In the genomic region with DNA sequence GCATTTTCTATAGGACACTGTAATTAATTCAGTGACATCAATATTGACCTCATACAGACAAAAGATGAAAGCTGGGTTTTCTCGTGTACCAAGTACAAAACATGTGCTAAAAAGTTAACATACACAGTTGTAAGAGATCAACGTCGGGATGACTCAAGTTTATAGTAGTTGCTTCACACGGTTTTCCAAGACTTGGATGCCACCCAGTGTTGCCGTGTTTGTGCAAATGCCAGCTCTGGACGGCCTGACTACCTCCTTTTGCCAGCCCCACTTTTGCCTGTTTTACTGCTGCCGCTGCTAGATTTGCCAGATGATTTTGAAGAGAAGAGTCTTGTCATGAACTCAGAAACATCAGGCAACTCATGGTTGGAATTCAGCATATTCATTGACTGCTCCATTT, we compare ENCODE assay signal across 17 cellular contexts. TPM values are rescaled to one million over a fixed set of nuclear protein-coding genes. Genes with fewer than 3 reads are reported as not detected.
A peak's percentile ranks its signal among the peaks of the same experiment; 100 is the strongest.
DNase-seq lines count a peak whose midpoint lies in the region; ATAC-seq and TF ChIP-seq lines count a peak whose summit lies in the region.
"Had no signal": no experiment of that assay in that cellular context is flagged by ENCODE, and none has a peak within 500 bp of the region (broad histone marks: within the 10 kb centered on the region; RNA-seq: fewer than 3 reads in every experiment).

No MANE protein-coding gene starts in this region.

- no peaks in the 10 kb centered on the region for H3K9me3 Mint-ChIP-seq in activated CD4-positive, alpha-beta T cell treated with anti-CD3 and anti-CD28 coated beads, Interleukin-2, amount 10 ng/mL, durations not matched to agents 24 days and 14 days
- H3K9me3 Mint-ChIP-seq in WTC11: no peaks in the 10 kb centered on the region
- H3K9me3 Mint-ChIP-seq: activated T-helper 1 cell treated with anti-CD3 and anti-CD28 coated beads, Interleukin-12 subunit alpha, Interleukin-12 subunit beta, Interleukin-2, Interleukin-4 antibody, amounts not matched to agents 30 ng/mL and 10 ng/mL and 1 ng/mL, durations not matched to agents 14 hours and 24 hours and 36 hours; T-helper 1 cell treated with Interleukin-12 subunit alpha and Interleukin-12 subunit beta and Interleukin-4 antibody, amounts not matched to agents 30 μg/mL and 1 μg/mL, for 36 hours had no signal

- H3K27me3 Mint-ChIP-seq in activated CD4-positive, alpha-beta T cell treated with anti-CD3 and anti-CD28 coated beads, Interleukin-2, amount 10 ng/mL, durations not matched to agents 24 days and 14 days: no peaks in the 10 kb centered on the region
- H3K27me3 Mint-ChIP-seq in WTC11 (ENCODE audit: low read depth): no peaks in the 10 kb centered on the region
- H3K27me3 Mint-ChIP-seq: activated CD4-positive, alpha-beta T cell treated with anti-CD3 and anti-CD28 coated beads for 36 hours had no signal

- intact Hi-C loops in activated CD4-positive, alpha-beta T cell treated with anti-CD3 and anti-CD28 coated beads, Interleukin-2, amount 10 ng/mL, durations not matched to agents 24 days and 14 days (cut with micrococcal nuclease): no loop called here

- H3K79me2 ChIP-seq in osteoblast (ENCODE audit: insufficient read depth, low read length): peaks cover 3% of the 10 kb centered on the region

- peaks cover 38% of the 10 kb centered on the region for H3K36me3 ChIP-seq in osteoblast (ENCODE audit: insufficient read depth, low read length)

- H3K36me3 Mint-ChIP-seq in activated CD4-positive, alpha-beta T cell treated with anti-CD3 and anti-CD28 coated beads, Interleukin-2, amount 10 ng/mL, durations not matched to agents 24 days and 14 days (ENCODE audit: low read depth): peaks cover 33% of the 10 kb centered on the region
- peaks cover 20% of the 10 kb centered on the region for H3K36me3 Mint-ChIP-seq in WTC11

- ATAC-seq in HG03097 (IDR thresholded peaks at IDR 0.05; ENCODE audit: low FRiP score, unreplicated experiment): no peak
- ATAC-seq in WTC11: no peak
- ATAC-seq in GM21737 (IDR thresholded peaks at IDR 0.05; ENCODE audit: unreplicated experiment): no peak
- ATAC-seq: activated CD4-positive, alpha-beta T cell treated with anti-CD3 and anti-CD28 coated beads for 36 hours; body of pancreas; Panc1 had no signal

- no peak overlapping the region for H3K4me2 ChIP-seq in osteoblast (ENCODE audit: insufficient read depth, low read length)

- H3K9me3 ChIP-seq in osteoblast (ENCODE audit: low read depth, low read length): no peaks in the 10 kb centered on the region
- H3K9me3 ChIP-seq: body of pancreas had no signal

- peak; percentile 54 for DNase-seq in ELR (ENCODE audit: low read depth)
- DNase-seq in NCI-H460 (ENCODE audit: extremely low read depth, low read depth): peak; percentile 18
- DNase-seq in fibroblast of mammary gland (ENCODE audit: low read depth): peak; percentile 84
- DNase-seq in osteoblast (ENCODE audit: insufficient read length, low spot score, missing footprints): peak; percentile 49
- no peak for DNase-seq in activated CD4-positive, alpha-beta T cell treated with anti-CD3 and anti-CD28 coated beads, Interleukin-2, amount 10 ng/mL, durations not matched to agents 24 days and 14 days
- no peak for DNase-seq in WTC11 (ENCODE audit: low spot score)
- DNase-seq: activated CD4-positive, alpha-beta T cell treated with anti-CD3 and anti-CD28 coated beads for 36 hours; body of pancreas; COR-L47; effector CD8-positive, alpha-beta T cell; NCI-H1436 treated with DMSO at 0.1 percent for 48 hours; NCI-H510A treated with DMSO at 0.1 percent for 48 hours had no signal

- H4K20me1 ChIP-seq in osteoblast (ENCODE audit: insufficient read depth, low read length): no peaks in the 10 kb centered on the region

- H3K4me3 Mint-ChIP-seq in activated CD4-positive, alpha-beta T cell treated with anti-CD3 and anti-CD28 coated beads, Interleukin-2, amount 10 ng/mL, durations not matched to agents 24 days and 14 days: no peak overlapping the region
- no peak overlapping the region for H3K4me3 Mint-ChIP-seq in WTC11
- H3K4me3 Mint-ChIP-seq: activated CD4-positive, alpha-beta T cell treated with anti-CD3 and anti-CD28 coated beads for 36 hours; activated T-helper 1 cell treated with anti-CD3 and anti-CD28 coated beads, Interleukin-12 subunit alpha, Interleukin-12 subunit beta, Interleukin-2, Interleukin-4 antibody, amounts not matched to agents 30 ng/mL and 10 ng/mL and 1 ng/mL, durations not matched to agents 14 hours and 24 hours and 36 hours; T-helper 1 cell treated with Interleukin-12 subunit alpha and Interleukin-12 subunit beta and Interleukin-4 antibody, amounts not matched to agents 30 μg/mL and 1 μg/mL, for 36 hours had no signal

- H3K4me1 Mint-ChIP-seq in activated CD4-positive, alpha-beta T cell treated with anti-CD3 and anti-CD28 coated beads, Interleukin-2, amount 10 ng/mL, durations not matched to agents 24 days and 14 days: no peaks in the 10 kb centered on the region
- no peaks in the 10 kb centered on the region for H3K4me1 Mint-ChIP-seq in WTC11
- H3K4me1 Mint-ChIP-seq: activated CD4-positive, alpha-beta T cell treated with anti-CD3 and anti-CD28 coated beads for 36 hours had no signal

- POLR2A ChIA-PET in WTC11 (lab: Charles Lee): no interaction called here

- H3K4me3 ChIP-seq in fibroblast of mammary gland (ENCODE audit: control insufficient read depth, low read depth, low read length) (no peak overlapping the region), osteoblast (ENCODE audit: insufficient read depth, low read length) (no peak overlapping the region)
- H3K4me3 ChIP-seq: body of pancreas had no signal

- TF ChIP-seq CTCF in fibroblast of mammary gland (conservative IDR thresholded peaks at IDR 0.05; ENCODE audit: control insufficient read depth, insufficient read depth, low read depth, low read length): no peak
- TF ChIP-seq CTCF in osteoblast (IDR thresholded peaks at IDR 0.05; ENCODE audit: extremely low read depth, low read depth, low read length): no peak
- TF ChIP-seq CTCF in WTC11 (IDR thresholded peaks at IDR 0.05): no peak

- CTCF ChIA-PET in WTC11 (lab: Charles Lee): no interaction called here

- peak overlapping the region; percentile 45 for H3K27ac ChIP-seq in osteoblast (ENCODE audit: low read depth, low read length)
- H3K27ac ChIP-seq: body of pancreas had no signal

- H2AFZ ChIP-seq in osteoblast (ENCODE audit: low read length): no peak overlapping the region

- no peaks in the 10 kb centered on the region for H3K4me1 ChIP-seq in osteoblast (ENCODE audit: insufficient read depth, low read length)
- H3K4me1 ChIP-seq: body of pancreas had no signal

- no peaks in the 10 kb centered on the region for H3K27me3 ChIP-seq in osteoblast (ENCODE audit: insufficient read depth, low read length)
- H3K27me3 ChIP-seq: body of pancreas had no signal

- no peak overlapping the region for H3K27ac Mint-ChIP-seq in activated CD4-positive, alpha-beta T cell treated with anti-CD3 and anti-CD28 coated beads, Interleukin-2, amount 10 ng/mL, durations not matched to agents 24 days and 14 days
- H3K27ac Mint-ChIP-seq in WTC11: no peak overlapping the region
- H3K27ac Mint-ChIP-seq: activated CD4-positive, alpha-beta T cell treated with anti-CD3 and anti-CD28 coated beads for 36 hours; activated T-helper 1 cell treated with anti-CD3 and anti-CD28 coated beads, Interleukin-12 subunit alpha, Interleukin-12 subunit beta, Interleukin-2, Interleukin-4 antibody, amounts not matched to agents 30 ng/mL and 10 ng/mL and 1 ng/mL, durations not matched to agents 14 hours and 24 hours and 36 hours; T-helper 1 cell treated with Interleukin-12 subunit alpha and Interleukin-12 subunit beta and Interleukin-4 antibody, amounts not matched to agents 30 μg/mL and 1 μg/mL, for 36 hours had no signal

TF ChIP-seq in WTC11, 78 proteins besides CTCF, POLR2A, EP300 and RAD21 (continues in another document):
- TF ChIP-seq, protein P1, sequence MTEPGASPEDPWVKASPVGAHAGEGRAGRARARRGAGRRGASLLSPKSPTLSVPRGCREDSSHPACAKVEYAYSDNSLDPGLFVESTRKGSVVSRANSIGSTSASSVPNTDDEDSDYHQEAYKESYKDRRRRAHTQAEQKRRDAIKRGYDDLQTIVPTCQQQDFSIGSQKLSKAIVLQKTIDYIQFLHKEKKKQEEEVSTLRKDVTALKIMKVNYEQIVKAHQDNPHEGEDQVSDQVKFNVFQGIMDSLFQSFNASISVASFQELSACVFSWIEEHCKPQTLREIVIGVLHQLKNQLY (CRISPR knock-in tag; IDR thresholded peaks at IDR 0.05): no peak
- TF ChIP-seq ZMAT4 (CRISPR knock-in tag; IDR thresholded peaks at IDR 0.05) (no peak), FOXK1 (CRISPR knock-in tag; IDR thresholded peaks at IDR 0.05) (no peak), SMAD3 (CRISPR knock-in tag; IDR thresholded peaks at IDR 0.05; ENCODE audit: borderline replicate concordance) (no peak), OVOL2 (CRISPR knock-in tag; IDR thresholded peaks at IDR 0.05; ENCODE audit: borderline replicate concordance) (no peak)

RNA-seq across cellular contexts. Expression of gene EMC7, which starts 17.6 kb away (rescaled TPM):
- total RNA-seq in NCI-H460 (2014; rRNA removed; shearing (Covaris generic)): 64.8 and 83.2 TPM in 2 replicates
- 42.8 and 59.5 TPM in 2 replicates for polyA plus RNA-seq in NCI-H460 (2014; cell fraction: nucleus; rRNA removed)
- total RNA-seq in osteoblast: 40.5 and 48.0 TPM in 2 replicates
- total RNA-seq in activated CD4-positive, alpha-beta T cell treated with anti-CD3 and anti-CD28 coated beads, Interleukin-2, amount 10 ng/mL, durations not matched to agents 24 days and 14 days: 70.9 and 75.8 TPM in 2 replicates
- 31.5 to 34.6 TPM (median 32.1 TPM) in 3 replicates for total RNA-seq in WTC11 (2021)

RNA-seq across cellular contexts. Expression of gene PGBD4, which starts 17.8 kb away (rescaled TPM):
- 2.0 and 2.6 TPM in 2 replicates for total RNA-seq in NCI-H460 (2014; rRNA removed; shearing (Covaris generic))
- polyA plus RNA-seq in NCI-H460 (2014; cell fraction: nucleus; rRNA removed): 5.0 and 5.7 TPM in 2 replicates
- total RNA-seq in osteoblast: 1.8 and 2.1 TPM in 2 replicates
- total RNA-seq in activated CD4-positive, alpha-beta T cell treated with anti-CD3 and anti-CD28 coated beads, Interleukin-2, amount 10 ng/mL, durations not matched to agents 24 days and 14 days: 3.7 and 4.0 TPM in 2 replicates
- 1.1 to 1.2 TPM (median 1.1 TPM) in 3 replicates for total RNA-seq in WTC11 (2021)

RNA-seq across cellular contexts. Expression of gene AVEN, which starts 45.1 kb away (rescaled TPM):
- 16.5 and 18.1 TPM in 2 replicates for total RNA-seq in NCI-H460 (2014; rRNA removed; shearing (Covaris generic))
- 3.0 and 5.9 TPM in 2 replicates for polyA plus RNA-seq in NCI-H460 (2014; cell fraction: nucleus; rRNA removed)
- 34.7 and 37.4 TPM in 2 replicates for total RNA-seq in osteoblast
- 14.9 and 17.1 TPM in 2 replicates for total RNA-seq in activated CD4-positive, alpha-beta T cell treated with anti-CD3 and anti-CD28 coated beads, Interleukin-2, amount 10 ng/mL, durations not matched to agents 24 days and 14 days
- 12.4 to 14.0 TPM (median 13.1 TPM) in 3 replicates for total RNA-seq in WTC11 (2021)

Comparison
In these comparisons a context has a peak if more than half of its experiments do, and no peak if none do; other contexts are left out.
1. DNase-seq: peak in ELR (single experiment), NCI-H460 (single experiment), fibroblast of mammary gland (single experiment) and osteoblast (single experiment); none in activated CD4-positive, alpha-beta T cell treated with anti-CD3 and anti-CD28 coated beads, Interleukin-2, amount 10 ng/mL, durations not matched to agents 24 days and 14 days (single experiment) and WTC11 (single experiment).